Comparison of ENCODE assay signal across 25 cellular contexts in the genomic region with DNA sequence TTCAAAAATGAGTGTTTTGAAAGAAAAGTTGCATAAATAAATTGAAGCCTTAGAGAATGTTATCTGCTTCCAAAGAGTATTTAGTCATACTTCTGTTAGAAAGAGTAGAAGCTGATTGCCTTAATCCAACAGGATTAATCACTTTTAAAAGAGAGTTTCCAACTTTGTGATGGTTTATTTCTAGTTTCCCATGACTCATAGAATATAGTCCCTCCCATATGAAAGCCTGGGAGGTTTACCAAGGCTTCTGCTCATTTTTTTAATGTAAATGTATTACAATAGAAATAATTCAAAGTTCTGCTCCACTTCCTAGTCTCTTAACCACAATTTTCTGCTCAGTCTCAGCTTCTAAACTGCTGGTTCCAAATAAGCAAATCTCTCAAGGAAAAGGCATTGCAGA.
DNase-seq lines count a peak whose midpoint lies in the region; ATAC-seq and TF ChIP-seq lines count a peak whose summit lies in the region.
"Had no signal": no experiment of that assay in that cellular context is flagged by ENCODE, and none has a peak within 500 bp of the region (broad histone marks: within the 10 kb centered on the region; RNA-seq: fewer than 3 reads in every experiment).

No MANE protein-coding gene starts in this region.

- TF ChIP-seq CTCF in SK-N-SH (IDR thresholded peaks at IDR 0.05): no peak
- TF ChIP-seq CTCF in right atrium auricular region (IDR thresholded peaks at IDR 0.05): no peak

- H3K27ac ChIP-seq in SK-N-SH (ENCODE audit: low read depth in 2 of 2, low read length in 1 of 2): no peak overlapping the region; a peak in 1 of 4 replicates
- no peak overlapping the region for H3K27ac ChIP-seq in right atrium auricular region
- H3K27ac ChIP-seq: BLaER1, body of pancreas, neutrophil, psoas muscle had no signal

- no peak overlapping the region for H3K9ac ChIP-seq in SK-N-SH
- H3K9ac ChIP-seq: BLaER1 had no signal

- H2AFZ ChIP-seq in SK-N-SH (ENCODE audit: low read depth): no peak overlapping the region

- H4K20me1 ChIP-seq in SK-N-SH (ENCODE audit: insufficient read depth): no peaks in the 10 kb centered on the region
- H4K20me1 ChIP-seq: BLaER1 had no signal

- no peak for DNase-seq in SK-N-SH
- peak; percentile 10 for DNase-seq in RPMI7951 (ENCODE audit: low read depth)
- DNase-seq in fibroblast of gingiva (ENCODE audit: low read depth): peak; percentile 6
- DNase-seq in kidney tubule cell (ENCODE audit: low spot score): no peak
- no peak for DNase-seq in epidermal melanocyte (ENCODE audit: insufficient read length, low spot score)
- no peak for DNase-seq in HK-2 (ENCODE audit: unreplicated experiment)
- DNase-seq in right atrium auricular region (ENCODE audit: low spot score): no peak
- DNase-seq: 8988T; activated CD4-positive, alpha-beta memory T cell treated with anti-CD3 and anti-CD28 coated beads, Interleukin-2, amount 10 ng/mL, durations not matched to agents 7 days and 5 days; activated CD4-positive, CD25-positive, alpha-beta regulatory T cell; body of pancreas; DMS79 treated with DMSO at 0.1 percent for 48 hours; glutamatergic neuron; H9; left colon; MM.1S; NCI-H1436 treated with DMSO at 0.1 percent for 48 hours; NCI-H510A treated with DMSO at 0.1 percent for 48 hours; psoas muscle; SIG-M5; stimulated activated CD4-positive, alpha-beta T cell treated with anti-CD3 and anti-CD28 coated beads, Interleukin-1b, Interleukin-23, amount 100 ng/mL, for 48 hours; T-cell had no signal

- no peak for TF ChIP-seq EP300 in SK-N-SH (IDR thresholded peaks at IDR 0.05; ENCODE audit: borderline replicate concordance in 1 of 2, low read depth in 1 of 2, low read length in 1 of 2)

- H3K4me3 ChIP-seq in SK-N-SH (ENCODE audit: low read depth in 2 of 2, low read length in 1 of 2) (no peak overlapping the region), right atrium auricular region (no peak overlapping the region)
- H3K4me3 ChIP-seq: BLaER1, body of pancreas, psoas muscle had no signal

- no peak; the same call in 2 of the 3 replicates for ATAC-seq in SK-N-SH treated with all-trans-retinoic acid at 6 μM for 48 hours
- ATAC-seq: body of pancreas, left colon, psoas muscle, T-cell had no signal

- H3K9me3 ChIP-seq in SK-N-SH (0 out of 2 replicates have a peak, but pooled peaks cover 7% of the 10 kb centered on the region), right atrium auricular region (peaks cover 0 to 29% of the 10 kb centered on the region in 2 donors)
- H3K9me3 ChIP-seq: BLaER1, neutrophil had no signal

- no peaks in the 10 kb centered on the region for H3K79me2 ChIP-seq in SK-N-SH (ENCODE audit: insufficient read depth)

- H3K4me1 ChIP-seq in SK-N-SH (ENCODE audit: control insufficient read depth in 1 of 2, insufficient read depth in 2 of 2, low read depth in 1 of 2, low read length in 1 of 2) (no peaks in the 10 kb centered on the region), right atrium auricular region (no peaks in the 10 kb centered on the region)
- H3K4me1 ChIP-seq: BLaER1, body of pancreas, psoas muscle had no signal

- H3K9me2 ChIP-seq in SK-N-SH: no peaks in the 10 kb centered on the region

- CTCF ChIA-PET in SK-N-SH (lab: Yijun Ruan, JAX): no interaction called here

- POLR2A ChIA-PET in SK-N-SH (lab: Yijun Ruan, JAX): no interaction called here

- no peak for TF ChIP-seq RAD21 in SK-N-SH (IDR thresholded peaks at IDR 0.05; ENCODE audit: low read length)

- peaks cover 0 to 6% of the 10 kb centered on the region in 2 experiments for H3K36me3 ChIP-seq in SK-N-SH (replicated peaks in 1 of 2; ENCODE audit: control insufficient read depth in 1 of 2, insufficient read depth in 2 of 2, low read length in 1 of 2)
- H3K36me3 ChIP-seq in right atrium auricular region: no peaks in the 10 kb centered on the region
- H3K36me3 ChIP-seq: BLaER1, neutrophil had no signal

- no peaks in the 10 kb centered on the region for H3F3A ChIP-seq in SK-N-SH (replicated peaks; ENCODE audit: insufficient read depth)

- H3K27me3 ChIP-seq in SK-N-SH (ENCODE audit: insufficient read depth) (no peaks in the 10 kb centered on the region), right atrium auricular region (no peaks in the 10 kb centered on the region)
- H3K27me3 ChIP-seq: BLaER1, body of pancreas, neutrophil had no signal

- H3K4me2 ChIP-seq in SK-N-SH: no peak overlapping the region
- H3K4me2 ChIP-seq: BLaER1 had no signal

TF ChIP-seq in SK-N-SH, 30 proteins besides CTCF, POLR2A, EP300 and RAD21:
- 0 out of 2 replicates have a peak, but pooled peaks have one; percentile 4 for TF ChIP-seq FOSL2 (IDR thresholded peaks at IDR 0.05; ENCODE audit: borderline replicate concordance, low read depth)
- no peak for TF ChIP-seq MAX (IDR thresholded peaks at IDR 0.05; ENCODE audit: low read depth)

TF ChIP-seq in SK-N-SH treated with all-trans-retinoic acid at 6 μM for 48 hours, 23 proteins besides CTCF, POLR2A, EP300 and RAD21:
- TF ChIP-seq ZNF565 (CRISPR knock-in tag; conservative IDR thresholded peaks at IDR 0.05; ENCODE audit: low read depth): no peak
- no peak for TF ChIP-seq PPARA (CRISPR knock-in tag; IDR thresholded peaks at IDR 0.05; ENCODE audit: borderline replicate concordance)
- no peak for TF ChIP-seq RARB (CRISPR knock-in tag; IDR thresholded peaks at IDR 0.05)
- no peak for TF ChIP-seq OSR1 (CRISPR knock-in tag; IDR thresholded peaks at IDR 0.05)
- no peak for TF ChIP-seq ZNF70 (CRISPR knock-in tag; IDR thresholded peaks at IDR 0.05)
- no peak for TF ChIP-seq PATZ1 (CRISPR knock-in tag; IDR thresholded peaks at IDR 0.05; ENCODE audit: borderline replicate concordance)
- TF ChIP-seq, protein P1, sequence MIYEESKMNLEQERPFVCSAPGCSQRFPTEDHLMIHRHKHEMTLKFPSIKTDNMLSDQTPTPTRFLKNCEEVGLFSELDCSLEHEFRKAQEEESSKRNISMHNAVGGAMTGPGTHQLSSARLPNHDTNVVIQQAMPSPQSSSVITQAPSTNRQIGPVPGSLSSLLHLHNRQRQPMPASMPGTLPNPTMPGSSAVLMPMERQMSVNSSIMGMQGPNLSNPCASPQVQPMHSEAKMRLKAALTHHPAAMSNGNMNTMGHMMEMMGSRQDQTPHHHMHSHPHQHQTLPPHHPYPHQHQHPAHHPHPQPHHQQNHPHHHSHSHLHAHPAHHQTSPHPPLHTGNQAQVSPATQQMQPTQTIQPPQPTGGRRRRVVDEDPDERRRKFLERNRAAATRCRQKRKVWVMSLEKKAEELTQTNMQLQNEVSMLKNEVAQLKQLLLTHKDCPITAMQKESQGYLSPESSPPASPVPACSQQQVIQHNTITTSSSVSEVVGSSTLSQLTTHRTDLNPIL (CRISPR knock-in tag; IDR thresholded peaks at IDR 0.05; ENCODE audit: low read depth): no peak
- TF ChIP-seq TOX (CRISPR knock-in tag; IDR thresholded peaks at IDR 0.05; ENCODE audit: borderline replicate concordance): no peak

Comparison
In these comparisons a context has a peak if more than half of its experiments do, and no peak if none do; other contexts are left out.
1. DNase-seq: peak in RPMI7951 (single experiment) and fibroblast of gingiva (single experiment); none in SK-N-SH (single experiment), kidney tubule cell (single experiment), epidermal melanocyte (single experiment), HK-2 (single experiment) and right atrium auricular region (single experiment).